In the genomic region with DNA sequence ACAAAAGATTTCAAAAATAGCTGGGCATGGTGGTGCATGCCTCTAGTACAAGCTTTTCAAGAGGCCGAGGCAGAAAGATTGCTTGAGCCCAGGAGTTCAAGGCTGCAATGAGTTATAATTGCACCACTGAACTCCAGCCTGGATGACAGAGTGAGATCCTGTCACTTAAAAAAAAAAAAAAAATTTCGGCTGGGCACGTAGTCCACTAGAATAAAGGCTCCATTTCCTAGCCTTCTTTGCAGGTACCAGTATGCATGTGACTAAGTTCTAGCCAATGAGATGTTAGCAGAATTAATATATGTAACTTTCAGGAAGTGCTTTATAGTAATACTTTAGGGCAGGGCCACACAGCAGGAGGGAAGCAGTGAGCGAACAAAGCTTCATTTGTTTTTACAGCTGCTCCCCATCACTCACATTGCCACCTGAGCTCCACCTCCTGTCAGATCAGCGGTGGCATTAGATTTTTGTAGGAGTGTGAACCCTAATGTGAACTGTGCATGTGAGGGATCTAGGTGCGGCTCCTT, we compare ENCODE assay signal across 14 cellular contexts. TPM values are rescaled to one million over a fixed set of nuclear protein-coding genes. Genes with fewer than 3 reads are reported as not detected.
DNase-seq lines count a peak whose midpoint lies in the region; ATAC-seq and TF ChIP-seq lines count a peak whose summit lies in the region.
"Had no signal": no experiment of that assay in that cellular context is flagged by ENCODE, and none has a peak within 500 bp of the region (broad histone marks: within the 10 kb centered on the region; RNA-seq: fewer than 3 reads in every experiment).

No MANE protein-coding gene starts in this region.

- no peaks in the 10 kb centered on the region for H3K27me3 Mint-ChIP-seq in nephron progenitor cell (ENCODE audit: low read depth, poor library complexity)

- H3K27ac ChIP-seq in PC-9 = no peak overlapping the region
- H3K27ac ChIP-seq: prostate gland had no signal

- H3K9me2 ChIP-seq in PC-9 (ENCODE audit: insufficient read depth) = no peaks in the 10 kb centered on the region

- H3K36me3 Mint-ChIP-seq in nephron progenitor cell (ENCODE audit: low read depth) = no peaks in the 10 kb centered on the region

- H3K4me1 Mint-ChIP-seq in nephron progenitor cell = peaks cover 38% of the 10 kb centered on the region

- DNase-seq in DMS153 treated with DMSO at 0.1 percent for 48 hours (lab: John Stamatoyannopoulos, UW; ENCODE audit: unreplicated experiment) (peak; percentile 81), PC-9 (peak; percentile 30 to 80), left colon (peak; percentile 27 to 35), nephron progenitor cell (no peak)
- DNase-seq in activated CD8-positive, alpha-beta memory T cell treated with anti-CD3 and anti-CD28 coated beads, Interleukin-2, amount 50 U/mL, for 4 hours = no peak
- DNase-seq in activated CD4-positive, alpha-beta T cell treated with anti-CD3 and anti-CD28 coated beads, Interleukin-2, amount 50 U/mL, for 1 hour = no peak
- DNase-seq: BE2C; NCI-H524; stimulated activated CD4-positive, alpha-beta T cell treated with anti-CD3 and anti-CD28 coated beads, Interleukin-15, amount 100 ng/mL, for 24 hours; T-helper 9 cell had no signal

- no peaks in the 10 kb centered on the region for H3K36me3 ChIP-seq in PC-9 (ENCODE audit: low read depth)
- H3K36me3 ChIP-seq: BE2C, prostate gland had no signal

- intact Hi-C loops in PC-9 (cut with micrococcal nuclease; ENCODE audit: unreplicated experiment) (no loop called here), left colon (cut with DNase I, micrococcal nuclease) (no loop called here)

- CTCF ChIA-PET in PC-9 (lab: Charles Lee) = no interaction called here

- BruUV-seq in PC-9 (replicated peaks; lab: Mats Ljungman, UMichigan) = no TSS peak

- H3F3A ChIP-seq in PC-9 (ENCODE audit: insufficient read depth, low read depth) = peaks cover 22% of the 10 kb centered on the region

- no peaks in the 10 kb centered on the region for H3K79me2 ChIP-seq in PC-9 (ENCODE audit: low read depth)

- peak; percentile 91 for ATAC-seq in left colon
- no peak for ATAC-seq in HG02763 (IDR thresholded peaks at IDR 0.05; ENCODE audit: unreplicated experiment)

- TF ChIP-seq CTCF in PC-9 (conservative IDR thresholded peaks at IDR 0.05) (no peak), nephron progenitor cell (IDR thresholded peaks at IDR 0.05) (no peak)

- H3K27me3 ChIP-seq in PC-9 (ENCODE audit: insufficient read depth, low read depth) = no peaks in the 10 kb centered on the region
- H3K27me3 ChIP-seq: BE2C had no signal

- POLR2A ChIA-PET in PC-9 (lab: Charles Lee; ENCODE audit: unreplicated experiment) = interaction anchor here (0.6 kb wide), 1 partner anchor 30 kb away, joined by 3 read pairs; a partner anchor contains a TSS

- TF ChIP-seq RAD21 in Ishikawa (IDR thresholded peaks at IDR 0.05; ENCODE audit: low read depth) = peak; percentile 3; the same call in 1 of the 2 replicates

- no peaks in the 10 kb centered on the region for H3K9me3 ChIP-seq in PC-9 (ENCODE audit: insufficient read depth, low read depth)
- H3K9me3 ChIP-seq: BE2C, prostate gland had no signal

- 0 out of 2 replicates have a peak, but pooled peaks have one; percentile 11 for TF ChIP-seq EP300 in Ishikawa (IDR thresholded peaks at IDR 0.05; ENCODE audit: borderline replicate concordance)

- no peaks in the 10 kb centered on the region for H4K20me1 ChIP-seq in PC-9 (ENCODE audit: insufficient read depth)

- H2AFZ ChIP-seq in PC-9 = no peak overlapping the region

- H3K4me3 ChIP-seq in PC-9 = no peak overlapping the region
- H3K4me3 ChIP-seq: prostate gland had no signal

- peaks cover 45% of the 10 kb centered on the region for H3K4me1 ChIP-seq in PC-9 (replicated peaks; ENCODE audit: insufficient read depth)
- H3K4me1 ChIP-seq: BE2C, prostate gland had no signal

- no peak overlapping the region for H3K27ac Mint-ChIP-seq in nephron progenitor cell
- H3K27ac Mint-ChIP-seq: activated T-helper 2 cell treated with anti-CD3 and anti-CD28 coated beads, Interferon-gamma antibody, Interleukin-2, Interleukin-4, amounts not matched to agents 10 μg/mL and 5 μg/mL and 100 μg/mL, durations not matched to agents 14 hours and 24 hours and 36 hours had no signal

- no peaks in the 10 kb centered on the region for H3K9me3 Mint-ChIP-seq in nephron progenitor cell
- H3K9me3 Mint-ChIP-seq: activated T-helper 2 cell treated with anti-CD3 and anti-CD28 coated beads, Interferon-gamma antibody, Interleukin-2, Interleukin-4, amounts not matched to agents 10 μg/mL and 5 μg/mL and 100 μg/mL, durations not matched to agents 14 hours and 24 hours and 36 hours had no signal

- no peak overlapping the region for H3K4me2 ChIP-seq in PC-9

- no peak overlapping the region for H3K4me3 Mint-ChIP-seq in nephron progenitor cell

TF ChIP-seq in Ishikawa, 13 proteins besides CTCF, POLR2A, EP300 and RAD21:
- TF ChIP-seq EGR1 (IDR thresholded peaks at IDR 0.05) = no peak
- peak; percentile 78 for TF ChIP-seq TCF12 (IDR thresholded peaks at IDR 0.05; ENCODE audit: low read depth)
- no peak for TF ChIP-seq CREB1 (IDR thresholded peaks at IDR 0.05; ENCODE audit: low read depth)
- no peak for TF ChIP-seq NFIC (IDR thresholded peaks at IDR 0.05)
- TF ChIP-seq FOXM1 (IDR thresholded peaks at IDR 0.05; ENCODE audit: borderline replicate concordance, low read depth) = no peak
- no peak for TF ChIP-seq ZBTB7A (IDR thresholded peaks at IDR 0.05; ENCODE audit: low read depth)
- no peak for TF ChIP-seq CEBPB (IDR thresholded peaks at IDR 0.05)
- TF ChIP-seq, protein P1, sequence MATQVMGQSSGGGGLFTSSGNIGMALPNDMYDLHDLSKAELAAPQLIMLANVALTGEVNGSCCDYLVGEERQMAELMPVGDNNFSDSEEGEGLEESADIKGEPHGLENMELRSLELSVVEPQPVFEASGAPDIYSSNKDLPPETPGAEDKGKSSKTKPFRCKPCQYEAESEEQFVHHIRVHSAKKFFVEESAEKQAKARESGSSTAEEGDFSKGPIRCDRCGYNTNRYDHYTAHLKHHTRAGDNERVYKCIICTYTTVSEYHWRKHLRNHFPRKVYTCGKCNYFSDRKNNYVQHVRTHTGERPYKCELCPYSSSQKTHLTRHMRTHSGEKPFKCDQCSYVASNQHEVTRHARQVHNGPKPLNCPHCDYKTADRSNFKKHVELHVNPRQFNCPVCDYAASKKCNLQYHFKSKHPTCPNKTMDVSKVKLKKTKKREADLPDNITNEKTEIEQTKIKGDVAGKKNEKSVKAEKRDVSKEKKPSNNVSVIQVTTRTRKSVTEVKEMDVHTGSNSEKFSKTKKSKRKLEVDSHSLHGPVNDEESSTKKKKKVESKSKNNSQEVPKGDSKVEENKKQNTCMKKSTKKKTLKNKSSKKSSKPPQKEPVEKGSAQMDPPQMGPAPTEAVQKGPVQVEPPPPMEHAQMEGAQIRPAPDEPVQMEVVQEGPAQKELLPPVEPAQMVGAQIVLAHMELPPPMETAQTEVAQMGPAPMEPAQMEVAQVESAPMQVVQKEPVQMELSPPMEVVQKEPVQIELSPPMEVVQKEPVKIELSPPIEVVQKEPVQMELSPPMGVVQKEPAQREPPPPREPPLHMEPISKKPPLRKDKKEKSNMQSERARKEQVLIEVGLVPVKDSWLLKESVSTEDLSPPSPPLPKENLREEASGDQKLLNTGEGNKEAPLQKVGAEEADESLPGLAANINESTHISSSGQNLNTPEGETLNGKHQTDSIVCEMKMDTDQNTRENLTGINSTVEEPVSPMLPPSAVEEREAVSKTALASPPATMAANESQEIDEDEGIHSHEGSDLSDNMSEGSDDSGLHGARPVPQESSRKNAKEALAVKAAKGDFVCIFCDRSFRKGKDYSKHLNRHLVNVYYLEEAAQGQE (IDR thresholded peaks at IDR 0.05; ENCODE audit: low read depth) = no peak
- no peak for TF ChIP-seq TAF1 (IDR thresholded peaks at IDR 0.05; ENCODE audit: low read depth)
- TF ChIP-seq, protein P2, sequence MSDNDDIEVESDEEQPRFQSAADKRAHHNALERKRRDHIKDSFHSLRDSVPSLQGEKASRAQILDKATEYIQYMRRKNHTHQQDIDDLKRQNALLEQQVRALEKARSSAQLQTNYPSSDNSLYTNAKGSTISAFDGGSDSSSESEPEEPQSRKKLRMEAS (IDR thresholded peaks at IDR 0.05) = no peak; the same call in 1 of the 2 replicates
- TF ChIP-seq YY1 (IDR thresholded peaks at IDR 0.05; ENCODE audit: low read depth) = no peak
- TF ChIP-seq, protein P3, sequence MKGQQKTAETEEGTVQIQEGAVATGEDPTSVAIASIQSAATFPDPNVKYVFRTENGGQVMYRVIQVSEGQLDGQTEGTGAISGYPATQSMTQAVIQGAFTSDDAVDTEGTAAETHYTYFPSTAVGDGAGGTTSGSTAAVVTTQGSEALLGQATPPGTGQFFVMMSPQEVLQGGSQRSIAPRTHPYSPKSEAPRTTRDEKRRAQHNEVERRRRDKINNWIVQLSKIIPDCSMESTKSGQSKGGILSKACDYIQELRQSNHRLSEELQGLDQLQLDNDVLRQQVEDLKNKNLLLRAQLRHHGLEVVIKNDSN (IDR thresholded peaks at IDR 0.05) = peak; percentile 79

RNA-seq across cellular contexts. Expression of a gene that starts 28.8 kb away (rescaled TPM):
- total RNA-seq in PC-9 (2021) (8.9 and 10.3 TPM in 2 replicates), left colon (10 to 100 TPM in 1 of 2 donors, 1 to 10 TPM in 1; 7.2 to 10.9 TPM)

RNA-seq across cellular contexts. Expression of a gene that starts 29.8 kb away (rescaled TPM):
- 20.7 and 23.3 TPM in 2 replicates for total RNA-seq in PC-9 (2021)
- total RNA-seq in left colon = 10 to 100 TPM; 17.4 to 20.3 TPM

RNA-seq across cellular contexts. Expression of a gene that starts 46.8 kb away (rescaled TPM):
- total RNA-seq in PC-9 (2021) (30.4 and 32.0 TPM in 2 replicates), left colon (100 to 1,000 TPM; 108 to 115 TPM)

Comparison
In these comparisons a context has a peak if more than half of its experiments do, and no peak if none do; other contexts are left out.
1. DNase-seq: peak in DMS153 treated with DMSO at 0.1 percent for 48 hours (single experiment), PC-9 (2 of 2) and left colon (2 of 2); none in activated CD8-positive, alpha-beta memory T cell treated with anti-CD3 and anti-CD28 coated beads, Interleukin-2, amount 50 U/mL, for 4 hours (single experiment), nephron progenitor cell (single experiment) and activated CD4-positive, alpha-beta T cell treated with anti-CD3 and anti-CD28 coated beads, Interleukin-2, amount 50 U/mL, for 1 hour (single experiment).